ENCODE assay signal across 28 cellular contexts in genomic region chr3:74538669-74539068, GRCh38.
"Had no signal": no experiment of that assay in that cellular context is flagged by ENCODE, and none has a peak within 500 bp of the region (broad histone marks: within the 10 kb centered on the region; RNA-seq: fewer than 3 reads in every experiment).

No MANE protein-coding gene starts in this region.

- H3K4me1 Mint-ChIP-seq: memory B cell; naive thymus-derived CD8-positive, alpha-beta T cell; neural crest cell; stimulated activated effector memory CD8-positive, alpha-beta T cell treated with anti-CD3 and anti-CD28 coated beads, Interleukin-12 subunit alpha, Interleukin-12 subunit beta, amount 100 ng/mL, for 72 hours; stimulated activated naive CD8-positive, alpha-beta T cell treated with anti-CD3 and anti-CD28 coated beads, Interleukin-15, amount 100 ng/mL, for 72 hours had no signal

- H3K36me3 Mint-ChIP-seq: memory B cell; naive thymus-derived CD8-positive, alpha-beta T cell; stimulated activated effector memory CD8-positive, alpha-beta T cell treated with anti-CD3 and anti-CD28 coated beads, Interleukin-12 subunit alpha, Interleukin-12 subunit beta, amount 100 ng/mL, for 72 hours had no signal

- H3K27me3 ChIP-seq: pancreas, spleen, thyroid gland, transverse colon, upper lobe of left lung, vagina had no signal

- H3K4me3 Mint-ChIP-seq: memory B cell; naive thymus-derived CD8-positive, alpha-beta T cell; nephron; neural crest cell; stimulated activated effector memory CD8-positive, alpha-beta T cell treated with anti-CD3 and anti-CD28 coated beads, Interleukin-12 subunit alpha, Interleukin-12 subunit beta, amount 100 ng/mL, for 72 hours; stimulated activated naive CD8-positive, alpha-beta T cell treated with anti-CD3 and anti-CD28 coated beads, Interleukin-15, amount 100 ng/mL, for 72 hours had no signal

- H3K36me3 ChIP-seq: left ventricle myocardium inferior, pancreas, prostate gland, spleen, thyroid gland, transverse colon, upper lobe of left lung, vagina had no signal

- H3K9me3 ChIP-seq: left ventricle myocardium inferior, pancreas, prostate gland, thyroid gland, transverse colon, upper lobe of left lung, vagina had no signal

- ATAC-seq: left cardiac atrium; naive thymus-derived CD8-positive, alpha-beta T cell; pancreas; right cardiac atrium; sciatic nerve; stimulated activated effector memory CD8-positive, alpha-beta T cell treated with anti-CD3 and anti-CD28 coated beads, Interleukin-12 subunit alpha, Interleukin-12 subunit beta, amount 100 ng/mL, for 72 hours; stimulated activated naive CD8-positive, alpha-beta T cell treated with anti-CD3 and anti-CD28 coated beads, Interleukin-15, amount 100 ng/mL, for 72 hours had no signal

- H3K27ac Mint-ChIP-seq: memory B cell; naive thymus-derived CD8-positive, alpha-beta T cell; nephron; stimulated activated effector memory CD8-positive, alpha-beta T cell treated with anti-CD3 and anti-CD28 coated beads, Interleukin-12 subunit alpha, Interleukin-12 subunit beta, amount 100 ng/mL, for 72 hours; stimulated activated naive CD8-positive, alpha-beta T cell treated with anti-CD3 and anti-CD28 coated beads, Interleukin-15, amount 100 ng/mL, for 72 hours had no signal

- H3K27me3 Mint-ChIP-seq: memory B cell; naive thymus-derived CD8-positive, alpha-beta T cell; stimulated activated naive CD8-positive, alpha-beta T cell treated with anti-CD3 and anti-CD28 coated beads, Interleukin-15, amount 100 ng/mL, for 72 hours had no signal

- FAIRE-seq: keratinocyte, pancreas, small intestine had no signal

- H3K4me1 ChIP-seq: left ventricle myocardium inferior, pancreas, prostate gland, spleen, transverse colon, upper lobe of left lung, vagina had no signal

- H3K4me3 ChIP-seq: left ventricle myocardium inferior, lung, pancreas, prostate gland, spleen, thyroid gland, transverse colon, upper lobe of left lung, vagina had no signal

- H3K9me3 Mint-ChIP-seq: nephron, neural crest cell had no signal

- DNase-seq: hippocampal formation; kidney glomerular epithelial cell; left cardiac atrium; left ventricle myocardium inferior; naive thymus-derived CD8-positive, alpha-beta T cell; nucleus accumbens; pancreas; posterior cingulate gyrus; retina; right cardiac atrium; small intestine; spleen; stimulated activated CD4-positive, alpha-beta T cell treated with anti-CD3 and anti-CD28 coated beads, Interleukin-4, amount 100 ng/mL, for 24 hours; stimulated activated naive CD4-positive, alpha-beta T cell; stimulated activated naive CD8-positive, alpha-beta T cell treated with anti-CD3 and anti-CD28 coated beads, Interleukin-15, amount 100 ng/mL, for 72 hours; substantia nigra; thyroid gland; transverse colon; upper lobe of left lung had no signal

- H3K27ac ChIP-seq: left ventricle myocardium inferior, pancreas, prostate gland, spleen, thyroid gland, transverse colon, upper lobe of left lung, vagina had no signal
